10 cellular contexts compared by ENCODE assay signal in genomic region chr14:73723411-73723798, GRCh38. TPM values are rescaled to one million over a fixed set of nuclear protein-coding genes. Genes with fewer than 3 reads are reported as not detected.
DNase-seq lines count a peak whose midpoint lies in the region; ATAC-seq and TF ChIP-seq lines count a peak whose summit lies in the region.
"Had no signal": no experiment of that assay in that cellular context is flagged by ENCODE, and none has a peak within 500 bp of the region (broad histone marks: within the 10 kb centered on the region; RNA-seq: fewer than 3 reads in every experiment).

No MANE protein-coding gene starts in this region.

- H3K36me3 ChIP-seq in breast epithelium (peaks cover 5% of the 10 kb centered on the region), mucosa of stomach (ENCODE audit: control insufficient read depth, insufficient read depth, low read length) (peaks cover 42% of the 10 kb centered on the region), MM.1S (replicated peaks; ENCODE audit: insufficient read depth, low read length) (no peaks in the 10 kb centered on the region)

- H3K4me3 ChIP-seq in breast epithelium (no peak overlapping the region), mucosa of stomach (ENCODE audit: low read length) (no peak overlapping the region), MM.1S (ENCODE audit: low read length) (no peak overlapping the region)
- H3K4me3 ChIP-seq: SJSA1 had no signal

- H3K27ac ChIP-seq in breast epithelium, result peak overlapping the region; percentile 69 to 97
- no peak overlapping the region for H3K27ac ChIP-seq in MM.1S (ENCODE audit: low read length)
- H3K27ac ChIP-seq: SJSA1 had no signal

- H4K20me1 ChIP-seq in MM.1S (ENCODE audit: insufficient read depth, low read length), result no peaks in the 10 kb centered on the region

- POLR2A ChIA-PET in HEK293T (lab: Yijun Ruan, JAX), result interaction anchor here (2.0 kb wide), 1 partner anchor 11 kb away, joined by 6 read pairs; no protein-coding TSS in a partner anchor

- no peak overlapping the region for H3K4me2 ChIP-seq in MM.1S (ENCODE audit: low read depth, low read length)

- no peaks in the 10 kb centered on the region for H3K27me3 Mint-ChIP-seq in stimulated activated naive CD8-positive, alpha-beta T cell treated with anti-CD3 and anti-CD28 coated beads, Interleukin-15, Interleukin-2, amounts not matched to agents 100 ng/mL and 50 ng/mL, for 24 hours

- CTCF ChIA-PET in HEK293T (lab: Yijun Ruan, JAX), result no interaction called here

- H3K9me3 ChIP-seq in breast epithelium (no peaks in the 10 kb centered on the region), mucosa of stomach (ENCODE audit: control insufficient read depth, low read length) (no peaks in the 10 kb centered on the region), MM.1S (replicated peaks; ENCODE audit: insufficient read depth, low read length) (no peaks in the 10 kb centered on the region)
- H3K9me3 ChIP-seq: SJSA1 had no signal

- H3K4me1 ChIP-seq in breast epithelium, result peaks cover 0 to 3% of the 10 kb centered on the region in 2 donors
- peaks cover 55% of the 10 kb centered on the region for H3K4me1 ChIP-seq in mucosa of stomach (ENCODE audit: control insufficient read depth, insufficient read depth, low read length)
- no peaks in the 10 kb centered on the region for H3K4me1 ChIP-seq in MM.1S (ENCODE audit: low read length)

- no peaks in the 10 kb centered on the region for H3K9me2 ChIP-seq in MM.1S (replicated peaks; ENCODE audit: insufficient read depth, low read length)

- no peaks in the 10 kb centered on the region for H3K9me3 Mint-ChIP-seq in stimulated activated naive CD8-positive, alpha-beta T cell treated with anti-CD3 and anti-CD28 coated beads, Interleukin-15, Interleukin-2, amounts not matched to agents 100 ng/mL and 50 ng/mL, for 24 hours

- TF ChIP-seq CTCF in breast epithelium (IDR thresholded peaks at IDR 0.05) (no peak), MM.1S (IDR thresholded peaks at IDR 0.05; ENCODE audit: low read length) (no peak)

- 0 out of 2 replicates have a peak, but pooled peaks cover 3% of the 10 kb centered on the region for H3K79me2 ChIP-seq in MM.1S (ENCODE audit: low read length)

- H3K27me3 ChIP-seq in breast epithelium (no peaks in the 10 kb centered on the region), mucosa of stomach (ENCODE audit: control insufficient read depth, insufficient read depth, low read length) (no peaks in the 10 kb centered on the region), MM.1S (replicated peaks; ENCODE audit: insufficient read depth, low read length) (no peaks in the 10 kb centered on the region)
- H3K27me3 ChIP-seq: SJSA1 had no signal

- H3K36me3 Mint-ChIP-seq in stimulated activated naive CD8-positive, alpha-beta T cell treated with anti-CD3 and anti-CD28 coated beads, Interleukin-15, Interleukin-2, amounts not matched to agents 100 ng/mL and 50 ng/mL, for 24 hours (ENCODE audit: low read depth), result peaks cover 67% of the 10 kb centered on the region

- TF ChIP-seq POLR2A in breast epithelium (IDR thresholded peaks at IDR 0.05), result no peak

- H3K9ac ChIP-seq in mucosa of stomach (ENCODE audit: low read length) (peak overlapping the region; percentile 19), MM.1S (ENCODE audit: low read length) (no peak overlapping the region)

- H3F3A ChIP-seq in MM.1S (ENCODE audit: insufficient read depth, low read length), result no peaks in the 10 kb centered on the region

- DNase-seq in stimulated activated naive CD8-positive, alpha-beta T cell treated with anti-CD3 and anti-CD28 coated beads, Interleukin-15, Interleukin-2, amounts not matched to agents 100 U/mL and 50 U/mL, for 24 hours, result no peak
- DNase-seq in breast epithelium (ENCODE audit: low spot score in 2 of 2) (no peak), MM.1S (no peak), NCI-H345 treated with DMSO at 0.1 percent for 48 hours (lab: John Stamatoyannopoulos, UW; ENCODE audit: unreplicated experiment) (no peak), HEK293T (ENCODE audit: extremely low spot score) (no peak), HK-2 (ENCODE audit: unreplicated experiment) (no peak)
- DNase-seq: DMS79 treated with DMSO at 0.1 percent for 48 hours had no signal

- no peak overlapping the region for H2AFZ ChIP-seq in MM.1S (ENCODE audit: low read length)

- peak overlapping the region; percentile 75 for H3K27ac Mint-ChIP-seq in stimulated activated naive CD8-positive, alpha-beta T cell treated with anti-CD3 and anti-CD28 coated beads, Interleukin-15, Interleukin-2, amounts not matched to agents 100 ng/mL and 50 ng/mL, for 24 hours

- intact Hi-C loops in breast epithelium (cut with DNase I; ENCODE audit: low total_unique reads), result loop anchor here (10.0 kb wide), 1 partner anchor 91 kb away; no protein-coding TSS in a partner anchor

- H3K4me1 Mint-ChIP-seq in stimulated activated naive CD8-positive, alpha-beta T cell treated with anti-CD3 and anti-CD28 coated beads, Interleukin-15, Interleukin-2, amounts not matched to agents 100 ng/mL and 50 ng/mL, for 24 hours (ENCODE audit: low read depth), result peaks cover 29% of the 10 kb centered on the region

- no peak for ATAC-seq in stimulated activated naive CD8-positive, alpha-beta T cell treated with anti-CD3 and anti-CD28 coated beads, Interleukin-15, Interleukin-2, amounts not matched to agents 100 U/mL and 50 U/mL, for 24 hours

- H3K4me3 Mint-ChIP-seq in stimulated activated naive CD8-positive, alpha-beta T cell treated with anti-CD3 and anti-CD28 coated beads, Interleukin-15, Interleukin-2, amounts not matched to agents 100 ng/mL and 50 ng/mL, for 24 hours, result no peak overlapping the region

TF ChIP-seq in HEK293T, 16 proteins besides CTCF, POLR2A, EP300 and RAD21:
- TF ChIP-seq ZNF384 (IDR thresholded peaks at IDR 0.05) (no peak), LEF1 (IDR thresholded peaks at IDR 0.05; ENCODE audit: borderline replicate concordance) (no peak), ELF4 (IDR thresholded peaks at IDR 0.05) (no peak), TARDBP (IDR thresholded peaks at IDR 0.05) (no peak)

RNA-seq across cellular contexts. Expression of gene PNMA1, which starts 9.2 kb away (rescaled TPM):
- 10 to 100 TPM; 12.1 to 19.3 (median 19.2) TPM for total RNA-seq in breast epithelium
